In genomic region chr2:206160807-206161179, GRCh38 we compare ENCODE assay signal across 8 cellular contexts. TPM values are rescaled to one million over a fixed set of nuclear protein-coding genes. Genes with fewer than 3 reads are reported as not detected.
A peak's percentile ranks its signal among the peaks of the same experiment; 100 is the strongest.
DNase-seq lines count a peak whose midpoint lies in the region; ATAC-seq, FAIRE-seq and TF ChIP-seq lines count a peak whose summit lies in the region.

No MANE protein-coding gene starts in this region.

- H4K20me1 ChIP-seq in IMR-90 (ENCODE audit: insufficient read depth, low read length) (peaks cover 9% of the 10 kb centered on the region; the same call in 1 of the 2 replicates), K562 (replicated peaks; ENCODE audit: control insufficient read depth, insufficient read depth, low read length) (no peaks in the 10 kb centered on the region)

- ATAC-seq in A549, result no peak
- no peak for ATAC-seq in IMR-90 (ENCODE audit: low read depth)
- no peak for ATAC-seq in K562
- no peak for ATAC-seq in HG03354 (IDR thresholded peaks at IDR 0.05; ENCODE audit: poor library complexity, severe bottlenecking, unreplicated experiment)
- ATAC-seq in GM21529 (IDR thresholded peaks at IDR 0.05; ENCODE audit: unreplicated experiment), result no peak

- H2BK20ac ChIP-seq in IMR-90 (ENCODE audit: low read depth, low read length), result no peak overlapping the region

- peaks cover 18 to 49% of the 10 kb centered on the region in 2 experiments for H3K79me1 ChIP-seq in IMR-90 (ENCODE audit: low read depth in 1 of 2, low read length in 2 of 2)

- H3K9ac ChIP-seq in IMR-90 (ENCODE audit: low read depth, low read length), result peak overlapping the region; percentile 74
- peak overlapping the region; percentile 95; a peak in 3 of 4 replicates for H3K9ac ChIP-seq in K562 (ENCODE audit: insufficient read depth in 1 of 2, low read depth in 2 of 2, low read length in 2 of 2)

- H3K9me1 ChIP-seq in IMR-90 (ENCODE audit: insufficient read depth, low read length), result no peaks in the 10 kb centered on the region
- H3K9me1 ChIP-seq in K562 (ENCODE audit: control insufficient read depth, insufficient read depth, low read length), result no peaks in the 10 kb centered on the region

- H3K14ac ChIP-seq in IMR-90 (replicated peaks; ENCODE audit: low read depth, low read length), result peak overlapping the region; percentile 99; the same call in 1 of the 2 replicates

- BruUV-seq in IMR-90 (replicated peaks; lab: Mats Ljungman, UMichigan) (no TSS peak), K562 (replicated peaks; lab: Mats Ljungman, UMichigan) (no TSS peak)

- no peak overlapping the region for H2BK15ac ChIP-seq in IMR-90 (ENCODE audit: low read depth, low read length)

- H3K36me3 ChIP-seq in IMR-90 (ENCODE audit: control insufficient read depth, insufficient read depth, low read length) (peaks cover 17% of the 10 kb centered on the region), K562 (ENCODE audit: control insufficient read depth, insufficient read depth, low read length) (peaks cover 57% of the 10 kb centered on the region)

- H2BK120ac ChIP-seq in IMR-90 (ENCODE audit: low read depth, low read length), result no peak overlapping the region

- dilution Hi-C loops in IMR-90 (cut with HindIII; ENCODE audit: low sequenced_read_pairs, unreplicated experiment), result no loop called here

- FAIRE-seq in A549 (lab: Jason Lieb, UNC) (no peak), K562 (lab: Jason Lieb, UNC) (no peak)

- CTCF ChIA-PET in A549 (lab: Yijun Ruan, JAX) (interaction anchor here (0.6 to 1.4 kb wide), 2 partner anchors 96 to 99 kb away, joined by 3 to 4 read pairs; no protein-coding TSS in a partner anchor), IMR-90 (lab: Yijun Ruan, JAX) (no interaction called here), K562 (lab: Yijun Ruan, JAX; ENCODE audit: low intra/inter-chr PET ratio) (no interaction called here)

- peak overlapping the region; percentile 99; the same call in 1 of the 2 replicates for H3K23ac ChIP-seq in IMR-90 (ENCODE audit: low read depth, low read length)

- H3K4ac ChIP-seq in IMR-90 (ENCODE audit: low read depth, low read length), result peak overlapping the region; percentile 97; the same call in 1 of the 2 replicates

- TF ChIP-seq EP300 in A549 (IDR thresholded peaks at IDR 0.05), result no peak
- TF ChIP-seq EP300 in K562 (IDR thresholded peaks at IDR 0.05; ENCODE audit: low read length), result no peak

- no peak overlapping the region for H4K91ac ChIP-seq in IMR-90 (ENCODE audit: insufficient read depth, low read depth, low read length)

- H3K79me2 ChIP-seq in K562 (ENCODE audit: control insufficient read depth, insufficient read depth, low read length), result peaks cover 67% of the 10 kb centered on the region

- no peak for TF ChIP-seq POLR2A in A549 (IDR thresholded peaks at IDR 0.05; ENCODE audit: low read length)
- TF ChIP-seq POLR2A in IMR-90 (IDR thresholded peaks at IDR 0.05; ENCODE audit: low read depth, low read length), result no peak
- TF ChIP-seq POLR2A in K562 (conservative IDR thresholded peaks at IDR 0.05), result no peak

- in situ Hi-C loops in IMR-90 (cut with MboI; ENCODE audit: low sequenced_read_pairs) (loop anchor here (10.0 kb wide), 1 partner anchor 104 kb away; no protein-coding TSS in a partner anchor), K562 (cut with MboI) (no loop called here)

- no peaks in the 10 kb centered on the region for H3K27me3 ChIP-seq in IMR-90 (ENCODE audit: control insufficient read depth, insufficient read depth, low read length)
- no peaks in the 10 kb centered on the region for H3K27me3 ChIP-seq in K562 (ENCODE audit: control insufficient read depth in 2 of 2, insufficient read depth in 2 of 2, low read length in 2 of 2)
- no peaks in the 10 kb centered on the region for H3K27me3 ChIP-seq in mononuclear cell (ENCODE audit: insufficient read depth, low read length)

- no peak overlapping the region for H2BK5ac ChIP-seq in IMR-90 (ENCODE audit: low read depth, low read length, poor library complexity, severe bottlenecking)

- no peak overlapping the region for H3K18ac ChIP-seq in IMR-90 (ENCODE audit: low read depth, low read length)

- H3K4me3 ChIP-seq in A549, result peak overlapping the region; percentile 97
- H3K4me3 ChIP-seq in IMR-90 (ENCODE audit: insufficient read depth, low read depth, low read length), result peak overlapping the region; percentile 60
- peak overlapping the region; percentile 81 for H3K4me3 ChIP-seq in K562
- peak overlapping the region; percentile 97 for H3K4me3 ChIP-seq in mononuclear cell (ENCODE audit: low read length)

- peak overlapping the region; percentile 91 for H3K4me2 ChIP-seq in A549
- H3K4me2 ChIP-seq in IMR-90 (ENCODE audit: low read depth, low read length), result peak overlapping the region; percentile 80
- peak overlapping the region; percentile 92 for H3K4me2 ChIP-seq in K562 (ENCODE audit: insufficient read depth, low read length)

- POLR2A ChIA-PET in A549 (lab: Yijun Ruan, JAX), result interaction anchor here (1.0 kb wide), 1 partner anchor 114 kb away, joined by 3 read pairs; no protein-coding TSS in a partner anchor
- POLR2A ChIA-PET in IMR-90 (lab: Charles Lee; ENCODE audit: unreplicated experiment), result interaction anchor here (0.7 kb wide), 1 partner anchor 108 kb away, joined by 3 read pairs; no protein-coding TSS in a partner anchor
- POLR2A ChIA-PET in K562 (lab: Yijun Ruan, JAX), result interaction anchor here (1.0 kb wide), 1 partner anchor 74 kb away, joined by 3 read pairs; the partner anchor contains the start of gene INO80D

- WGBS in A549 (ENCODE audit: missing lambda C conversion rate), result 33% methylated on average over 2 of the region's 2 CpGs
- 100% methylated on average over 1 of the region's 2 CpGs; no CpG with 5 or more reads in 1 of the 2 experiments for WGBS in IMR-90 (ENCODE audit: extremely low coverage in 2 of 2, insufficient read length in 1 of 2), 2 experiments
- WGBS in K562 (ENCODE audit: insufficient coverage, low coverage, missing lambda C conversion rate), result 5% methylated on average over 2 of the region's 2 CpGs

- H3K27ac ChIP-seq in A549 (peak overlapping the region; percentile 85 to 93), IMR-90 (ENCODE audit: insufficient read depth, low read length) (no peak overlapping the region), K562 (ENCODE audit: extremely low read depth, low read depth, low read length) (peak overlapping the region; percentile 89)

- intact Hi-C loops in IMR-90 (cut with micrococcal nuclease), result no loop called here
- intact Hi-C loops in K562 (cut with micrococcal nuclease), result loop anchor here (5.0 kb wide), 1 partner anchor 102 kb away; no protein-coding TSS in a partner anchor

- peak overlapping the region; percentile 81; the same call in 1 of the 2 replicates for H3K56ac ChIP-seq in IMR-90 (ENCODE audit: extremely low read depth, insufficient read depth, low read length)

- no peak overlapping the region for H2AK9ac ChIP-seq in IMR-90 (replicated peaks; ENCODE audit: low read depth, low read length, poor library complexity)

- H3K9me3 ChIP-seq in A549 (no peaks in the 10 kb centered on the region), IMR-90 (ENCODE audit: control insufficient read depth, insufficient read depth, low read length) (no peaks in the 10 kb centered on the region), K562 (replicated peaks; ENCODE audit: control insufficient read depth, insufficient read depth, low read depth, low read length) (no peaks in the 10 kb centered on the region; the same call in 1 of the 2 replicates), mononuclear cell (ENCODE audit: low read depth, low read length) (no peaks in the 10 kb centered on the region)

- H3K4me1 ChIP-seq in A549, result peaks cover 34% of the 10 kb centered on the region
- peaks cover 2% of the 10 kb centered on the region for H3K4me1 ChIP-seq in IMR-90 (ENCODE audit: control insufficient read depth, insufficient read depth, low read length)
- H3K4me1 ChIP-seq in K562 (replicated peaks in 1 of 2; ENCODE audit: control insufficient read depth in 2 of 2, insufficient read depth in 2 of 2, low read length in 2 of 2), result peaks cover 8 to 15% of the 10 kb centered on the region in 2 experiments; a peak in 4 of 5 replicates
- H3K4me1 ChIP-seq in mononuclear cell (ENCODE audit: insufficient read depth, low read length), result peaks cover 34% of the 10 kb centered on the region

- TF ChIP-seq CTCF in A549 (IDR thresholded peaks at IDR 0.05) (no peak), IMR-90 (conservative IDR thresholded peaks at IDR 0.05; ENCODE audit: low read depth, low read length) (no peak), K562 (IDR thresholded peaks at IDR 0.05 in 2 of 3, conservative IDR thresholded peaks at IDR 0.05 in 1 of 3; ENCODE audit: insufficient read depth in 2 of 3, low read depth in 1 of 3, low read length in 3 of 3) (no peak)

- DNase-seq in A549 (ENCODE audit: low read depth in 1 of 2, low spot score in 1 of 2) (no peak), IMR-90 (no peak), K562 (ENCODE audit: extremely low read depth in 1 of 4, low spot score in 3 of 4) (peak in 3 of 4 experiments; percentile 6 to 11 (median 11)), NCI-H1694 (lab: John Stamatoyannopoulos, UW) (no peak), cerebellar nuclear complex (lab: John Stamatoyannopoulos, UW) (no peak)

- no peak for TF ChIP-seq RAD21 in A549 (conservative IDR thresholded peaks at IDR 0.05 in 1 of 2, IDR thresholded peaks at IDR 0.05 in 1 of 2)
- TF ChIP-seq RAD21 in IMR-90 (IDR thresholded peaks at IDR 0.05; ENCODE audit: low read length), result no peak
- no peak for TF ChIP-seq RAD21 in K562 (CRISPR knock-in tag; conservative IDR thresholded peaks at IDR 0.05 in 1 of 2, IDR thresholded peaks at IDR 0.05 in 1 of 2)

- peak overlapping the region in 1 of 2 experiments; percentile 95; a peak in 1 of 4 replicates for H4K8ac ChIP-seq in IMR-90 (ENCODE audit: low read depth in 2 of 2, low read length in 2 of 2)

- H2AK5ac ChIP-seq in IMR-90 (ENCODE audit: low read depth, low read length), result no peak overlapping the region

- H2AFZ ChIP-seq in IMR-90 (replicated peaks; ENCODE audit: low read length, poor library complexity) (no peak overlapping the region), K562 (ENCODE audit: low read depth, low read length) (no peak overlapping the region)

- H4K5ac ChIP-seq in IMR-90 (ENCODE audit: low read depth, low read length), result no peak overlapping the region

RNA-seq across cellular contexts. Expression of gene EEF1B2, which starts 1.1 kb away (rescaled TPM):
- 839 and 1,363 TPM in 2 replicates for polyA plus RNA-seq in A549 (2011; rRNA removed)
- polyA plus RNA-seq in A549 (2012; cell fraction: cytosol; rRNA removed), result 930 and 1,028 TPM in 2 replicates
- 344 and 371 TPM in 2 replicates for polyA plus RNA-seq in A549 (2012; cell fraction: nucleus; rRNA removed)
- 1,005 to 1,061 TPM (median 1,035 TPM) in 3 replicates for polyA plus RNA-seq in A549 (2017; fragmentation: RNase III; extraction: RNeasy Plus Mini Kit Qiagen cat#74134 plus additional on column Dnase treatment)
- polyA minus RNA-seq in A549 (2011; rRNA and poly(A)+ RNA removed), result 463 and 573 TPM in 2 replicates
- total RNA-seq in IMR-90 (2012; rRNA removed), result 574 and 672 TPM in 2 replicates
- 751 and 815 TPM in 2 replicates for polyA plus RNA-seq in IMR-90 (2012; rRNA removed)
- polyA plus RNA-seq in IMR-90 (2012; cell fraction: cytosol; rRNA removed), result 650 and 801 TPM in 2 replicates
- polyA plus RNA-seq in IMR-90 (2012; cell fraction: nucleus; rRNA removed; ENCODE audit: low replicate concordance), result 184 and 306 TPM in 2 replicates
- total RNA-seq in K562 (2011; cell fraction: chromatin; rRNA removed; ENCODE audit: low replicate concordance), result 135 and 187 TPM in 2 replicates
- total RNA-seq in K562 (2011; cell fraction: nucleolus; rRNA removed), result 187 and 222 TPM in 2 replicates
- 292 and 475 TPM in 2 replicates for total RNA-seq in K562 (2011; cell fraction: nucleoplasm; rRNA removed)
- 522 and 628 TPM in 2 replicates for total RNA-seq in K562 (2014; rRNA removed)
- 893 and 908 TPM in 2 replicates for total RNA-seq in K562 (2014; rRNA removed; fragmentation: Illumina TruSeq; extraction: Trizol)
- 878 and 910 TPM in 2 replicates for total RNA-seq in K562 (2015; rRNA removed; fragmentation: Illumina TruSeq; extraction: Trizol)
- 643 and 674 TPM in 2 replicates for total RNA-seq in K562 (2021)
- 920 and 1,079 TPM in 2 replicates for polyA plus RNA-seq in K562 (2011; rRNA removed)
- 534 and 569 TPM in 2 replicates for polyA plus RNA-seq in K562 (2011; cell fraction: cytosol; rRNA removed)
- polyA plus RNA-seq in K562 (2011; cell fraction: nucleus; rRNA removed), result 267 and 351 TPM in 2 replicates
- polyA plus RNA-seq in K562 (2012), result 728 and 753 TPM in 2 replicates
- 748 and 796 TPM in 2 replicates for polyA plus RNA-seq in K562 (2014; fragmentation: Illumina TruSeq; extraction: Trizol)
- 1,000 to 10,000 TPM in 1 of 2 experiments, 100 to 1,000 TPM in 1; 943 to 1,148 TPM for polyA plus RNA-seq in K562 (2014; fragmentation: Nextera tagmentation; extraction: Ambion mirVana)
- polyA plus RNA-seq in K562 (2014; rRNA removed), result 803 and 861 TPM in 2 replicates
- 835 and 884 TPM in 2 replicates for polyA minus RNA-seq in K562 (2011; rRNA and poly(A)+ RNA removed)
- 251 and 265 TPM in 2 replicates for polyA minus RNA-seq in K562 (2011; cell fraction: cytosol; rRNA and poly(A)+ RNA removed)
- polyA minus RNA-seq in K562 (2011; cell fraction: nucleus; rRNA and poly(A)+ RNA removed), result 108 and 155 TPM in 2 replicates
- total RNA-seq in mononuclear cell, result 883 TPM

RNA-seq across cellular contexts. Expression of gene NDUFS1, which starts 1.5 kb away (rescaled TPM):
- polyA plus RNA-seq in A549 (2011; rRNA removed), result 126 and 134 TPM in 2 replicates
- polyA plus RNA-seq in A549 (2012; cell fraction: cytosol; rRNA removed), result 47.2 and 48.2 TPM in 2 replicates
- 32.8 and 48.6 TPM in 2 replicates for polyA plus RNA-seq in A549 (2012; cell fraction: nucleus; rRNA removed)
- 78.7 to 86.7 TPM (median 82.7 TPM) in 3 replicates for polyA plus RNA-seq in A549 (2017; fragmentation: RNase III; extraction: RNeasy Plus Mini Kit Qiagen cat#74134 plus additional on column Dnase treatment)
- 70.6 and 106 TPM in 2 replicates for polyA minus RNA-seq in A549 (2011; rRNA and poly(A)+ RNA removed)
- total RNA-seq in IMR-90 (2012; rRNA removed), result 118 and 187 TPM in 2 replicates
- 58.8 and 72.1 TPM in 2 replicates for polyA plus RNA-seq in IMR-90 (2012; rRNA removed)
- polyA plus RNA-seq in IMR-90 (2012; cell fraction: cytosol; rRNA removed), result 15.5 and 28.2 TPM in 2 replicates
- 10.1 and 47.4 TPM in 2 replicates for polyA plus RNA-seq in IMR-90 (2012; cell fraction: nucleus; rRNA removed; ENCODE audit: low replicate concordance)
- 68.9 and 88.3 TPM in 2 replicates for total RNA-seq in K562 (2011; cell fraction: chromatin; rRNA removed; ENCODE audit: low replicate concordance)
- 32.9 and 35.0 TPM in 2 replicates for total RNA-seq in K562 (2011; cell fraction: nucleolus; rRNA removed)
- total RNA-seq in K562 (2011; cell fraction: nucleoplasm; rRNA removed), result 27.6 and 34.6 TPM in 2 replicates
- total RNA-seq in K562 (2014; rRNA removed), result 86.8 and 92.7 TPM in 2 replicates
- total RNA-seq in K562 (2014; rRNA removed; fragmentation: Illumina TruSeq; extraction: Trizol), result 118 and 143 TPM in 2 replicates
- 86.5 and 91.5 TPM in 2 replicates for total RNA-seq in K562 (2015; rRNA removed; fragmentation: Illumina TruSeq; extraction: Trizol)
- total RNA-seq in K562 (2021), result 87.9 and 90.5 TPM in 2 replicates
- polyA plus RNA-seq in K562 (2011; rRNA removed), result 84.7 and 130 TPM in 2 replicates
- 43.2 and 72.6 TPM in 2 replicates for polyA plus RNA-seq in K562 (2011; cell fraction: cytosol; rRNA removed)
- polyA plus RNA-seq in K562 (2011; cell fraction: nucleus; rRNA removed), result 33.4 and 43.8 TPM in 2 replicates
- polyA plus RNA-seq in K562 (2012), result 49.5 and 75.8 TPM in 2 replicates
- 99.8 and 102 TPM in 2 replicates for polyA plus RNA-seq in K562 (2014; fragmentation: Illumina TruSeq; extraction: Trizol)
- polyA plus RNA-seq in K562 (2014; fragmentation: Nextera tagmentation; extraction: Ambion mirVana), result 100 to 1,000 TPM in 1 of 2 experiments, 10 to 100 TPM in 1; 75.0 to 116 TPM
- 76.8 and 77.4 TPM in 2 replicates for polyA plus RNA-seq in K562 (2014; rRNA removed)
- 220 and 255 TPM in 2 replicates for polyA minus RNA-seq in K562 (2011; rRNA and poly(A)+ RNA removed)
- polyA minus RNA-seq in K562 (2011; cell fraction: cytosol; rRNA and poly(A)+ RNA removed), result 43.6 and 56.6 TPM in 2 replicates
- 21.1 and 33.7 TPM in 2 replicates for polyA minus RNA-seq in K562 (2011; cell fraction: nucleus; rRNA and poly(A)+ RNA removed)
- total RNA-seq in mononuclear cell, result 41.1 TPM

Comparison
In these comparisons a context has a peak if more than half of its experiments do, and no peak if none do; other contexts are left out.
1. DNase-seq: peak in K562 (3 of 4); none in A549 (0 of 2), IMR-90 (single experiment), NCI-H1694 (single experiment) and cerebellar nuclear complex (0 of 2).
2. Peak in every context shown above with its lines, with median percentiles within 50 percentile points of each other: H3K4me2 ChIP-seq and H3K4me3 ChIP-seq.